ENCODE assay signal across 24 cellular contexts in genomic region chr10:33370434-33370930, GRCh38.
"Had no signal": no experiment of that assay in that cellular context is flagged by ENCODE, and none has a peak within 500 bp of the region (broad histone marks: within the 10 kb centered on the region; RNA-seq: fewer than 3 reads in every experiment).

No MANE protein-coding gene starts in this region.

- DNase-seq: activated CD4-positive, alpha-beta T cell treated with anti-CD3 and anti-CD28 coated beads for 4 hours; activated CD4-positive, alpha-beta T cell treated with anti-CD3 and anti-CD28 coated beads, Interleukin-2, amount 50 U/mL, for 48 hours; activated CD4-positive, CD25-positive, alpha-beta regulatory T cell; activated CD8-positive, alpha-beta memory T cell treated with anti-CD3 and anti-CD28 coated beads, Interleukin-2, amount 50 U/mL, for 48 hours; activated naive CD4-positive, alpha-beta T cell; activated T-cell treated with anti-CD3 and anti-CD28 coated beads, Interleukin-2, amount 50 U/mL, for 4 hours; adrenal gland; foreskin melanocyte; immature natural killer cell; left ventricle myocardium superior; midbrain; pancreas; psoas muscle; right cardiac atrium; stimulated activated CD4-positive, alpha-beta T cell treated with anti-CD3 and anti-CD28 coated beads, Interleukin-12 subunit alpha, Interleukin-12 subunit beta, amount 100 ng/mL, for 4 hours; stomach; T-helper 17 cell had no signal

- H3K4me3 Mint-ChIP-seq: activated naive CD8-positive, alpha-beta T cell; activated T-cell treated with anti-CD3 and anti-CD28 coated beads, Interleukin-2, amount 50 U/mL, for 4 hours; immature natural killer cell; nephron; T-helper 17 cell had no signal

- H3K4me1 ChIP-seq: adrenal gland, ascending aorta, pancreas, psoas muscle, stomach, suprapubic skin, tibial nerve had no signal

- H3K4me3 ChIP-seq: adrenal gland, ascending aorta, pancreas, psoas muscle, stomach, suprapubic skin, tibial nerve had no signal

- H3K27ac Mint-ChIP-seq: activated naive CD8-positive, alpha-beta T cell; activated T-helper 2 cell treated with anti-CD3 and anti-CD28 coated beads, Interferon-gamma antibody, Interleukin-2, Interleukin-4, amounts not matched to agents 10 μg/mL and 5 μg/mL and 100 μg/mL, durations not matched to agents 14 hours and 24 hours and 36 hours; immature natural killer cell; nephron; T-helper 17 cell had no signal

- H3K9me3 ChIP-seq: adrenal gland, neutrophil, pancreas, psoas muscle had no signal

- H3K27me3 Mint-ChIP-seq: T-helper 17 cell had no signal

- H3K27me3 ChIP-seq: adrenal gland, ascending aorta, neutrophil, pancreas, stomach, suprapubic skin, tibial nerve had no signal

- ATAC-seq: activated T-cell treated with anti-CD3 and anti-CD28 coated beads, Interleukin-2, amount 50 U/mL, for 4 hours; left ventricle myocardium superior; pancreas; psoas muscle; right cardiac atrium; T-helper 17 cell had no signal

- H3K36me3 ChIP-seq: adrenal gland, ascending aorta, neutrophil, pancreas, stomach, suprapubic skin, tibial nerve had no signal

- H3K36me3 Mint-ChIP-seq: activated naive CD8-positive, alpha-beta T cell had no signal

- H3K27ac ChIP-seq: adrenal gland, ascending aorta, neutrophil, pancreas, psoas muscle, stomach, suprapubic skin, tibial nerve had no signal

- H3K4me1 Mint-ChIP-seq: immature natural killer cell, nephron, T-helper 17 cell had no signal
